28 cellular contexts compared by ENCODE assay signal in genomic region chr1:71502026-71502425, GRCh38.
"Had no signal": no experiment of that assay in that cellular context is flagged by ENCODE, and none has a peak within 500 bp of the region (broad histone marks: within the 10 kb centered on the region; RNA-seq: fewer than 3 reads in every experiment).

No MANE protein-coding gene starts in this region.

- H3K9me3 Mint-ChIP-seq: activated naive CD8-positive, alpha-beta T cell treated with anti-CD3 and anti-CD28 coated beads, Interleukin-2, amount 50 U/mL, for 24 hours had no signal

- H3K27ac Mint-ChIP-seq: activated naive CD4-positive, alpha-beta T cell treated with anti-CD3 and anti-CD28 coated beads, Interleukin-2, amount 50 U/mL, for 72 hours; activated naive CD8-positive, alpha-beta T cell treated with anti-CD3 and anti-CD28 coated beads, Interleukin-2, amount 50 U/mL, for 24 hours; WTC11 had no signal

- H3K4me3 Mint-ChIP-seq: activated naive CD8-positive, alpha-beta T cell treated with anti-CD3 and anti-CD28 coated beads, Interleukin-2, amount 50 U/mL, for 24 hours; activated T-cell treated with anti-CD3 and anti-CD28 coated beads, Interleukin-2, amount 50 U/mL, for 4 hours; WTC11 had no signal

- H3K4me1 Mint-ChIP-seq: activated naive CD8-positive, alpha-beta T cell treated with anti-CD3 and anti-CD28 coated beads, Interleukin-2, amount 50 U/mL, for 24 hours; WTC11 had no signal

- H3K27me3 Mint-ChIP-seq: activated naive CD8-positive, alpha-beta T cell treated with anti-CD3 and anti-CD28 coated beads, Interleukin-2, amount 50 U/mL, for 24 hours had no signal

- DNase-seq: activated CD4-positive, alpha-beta T cell treated with anti-CD3 and anti-CD28 coated beads for 48 hours; activated CD4-positive, alpha-beta T cell treated with anti-CD3 and anti-CD28 coated beads, Interleukin-2, amount 50 U/mL, for 48 hours; activated CD4-positive, CD25-positive, alpha-beta regulatory T cell treated with anti-CD3 and anti-CD28 coated beads, Interleukin-2, amount 50 U/mL, for 72 hours; activated CD8-positive, alpha-beta memory T cell treated with anti-CD3 and anti-CD28 coated beads for 24 hours; activated effector memory CD4-positive, alpha-beta T cell treated with anti-CD3 and anti-CD28 coated beads, Interleukin-2, amount 50 U/mL, for 16 hours; activated naive CD4-positive, alpha-beta T cell treated with Interleukin-2 at 50 U/mL for 16 hours; activated naive CD8-positive, alpha-beta T cell treated with anti-CD3 and anti-CD28 coated beads, Interleukin-2, amount 50 U/mL, for 24 hours; activated T-cell treated with anti-CD3 and anti-CD28 coated beads, Interleukin-2, amount 50 U/mL, for 4 hours; amniotic stem cell; body of pancreas; central memory CD4-positive, alpha-beta T cell; MG63; NCI-H1092 treated with DMSO at 0.1 percent for 48 hours; NCI-H1417 treated with DMSO at 0.1 percent for 48 hours; NCI-H1694; NCI-H2029; NCI-H2107; NCI-H2171 treated with DMSO at 0.1 percent for 48 hours; NCI-H226; NCI-H510A; NCI-H526 treated with DMSO at 0.1 percent for 48 hours; NCI-H82; Peyer's patch; SHP77; SW 1271 had no signal

- H3K36me3 Mint-ChIP-seq: activated naive CD4-positive, alpha-beta T cell treated with anti-CD3 and anti-CD28 coated beads, Interleukin-2, amount 50 U/mL, for 72 hours; WTC11 had no signal

- ATAC-seq: activated naive CD4-positive, alpha-beta T cell treated with anti-CD3 and anti-CD28 coated beads, Interleukin-2, amount 50 U/mL, for 72 hours; activated naive CD8-positive, alpha-beta T cell treated with anti-CD3 and anti-CD28 coated beads, Interleukin-2, amount 50 U/mL, for 24 hours; activated T-cell treated with anti-CD3 and anti-CD28 coated beads, Interleukin-2, amount 50 U/mL, for 4 hours; body of pancreas; HepG2; WTC11 had no signal
